Comparison of ENCODE assay signal across 8 cellular contexts in the genomic region with DNA sequence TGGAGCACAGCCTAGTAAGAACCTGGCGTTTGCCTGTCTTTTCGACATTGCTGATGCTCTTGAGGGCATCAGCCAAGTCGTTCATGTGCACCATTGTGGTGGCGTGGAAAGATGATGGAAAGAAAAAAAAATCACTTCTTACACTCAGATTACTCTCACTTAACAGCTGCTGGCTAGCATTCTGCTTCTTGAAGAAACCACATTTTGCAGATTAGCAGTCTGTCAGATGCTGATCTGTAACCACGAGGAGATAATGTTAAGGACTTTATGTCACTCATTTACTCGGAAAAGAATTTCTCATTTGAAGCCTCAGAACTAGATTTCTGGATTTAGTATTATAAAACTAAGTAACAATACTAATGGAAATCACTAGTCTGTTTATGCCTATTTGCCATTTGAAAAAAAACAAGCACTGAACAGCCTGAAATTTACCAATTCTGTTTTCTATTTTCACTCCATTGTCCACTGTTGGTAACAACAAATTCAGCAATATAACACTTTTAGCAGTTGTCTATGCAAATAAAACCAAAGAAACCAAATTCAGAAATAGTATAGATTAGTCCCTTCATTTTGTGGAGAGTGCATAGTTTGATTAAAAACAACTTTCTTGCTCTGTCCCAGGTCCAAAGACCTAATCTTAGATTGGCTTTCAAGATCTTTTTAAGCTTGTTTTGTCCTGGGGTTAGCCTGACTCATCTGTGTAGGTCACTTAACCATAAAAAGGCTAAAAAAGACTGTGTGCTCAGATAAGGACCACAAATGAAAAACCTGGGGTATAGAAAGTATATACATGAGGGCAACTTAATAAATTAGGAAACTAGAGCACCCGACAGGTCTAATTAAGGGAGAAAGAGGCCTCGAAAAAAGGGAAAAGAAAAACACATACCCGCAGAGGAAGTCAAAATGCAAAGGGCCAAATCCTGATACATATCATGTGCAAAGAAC.
DNase-seq lines count a peak whose midpoint lies in the region; ATAC-seq and TF ChIP-seq lines count a peak whose summit lies in the region.

No MANE protein-coding gene starts in this region.

- no peaks in the 10 kb centered on the region for H3K4me1 ChIP-seq in OCI-LY7 (ENCODE audit: insufficient read depth, low read length, poor library complexity, severe bottlenecking)
- peaks cover 16% of the 10 kb centered on the region for H3K4me1 ChIP-seq in parathyroid adenoma

- H3K9me3 ChIP-seq in OCI-LY7 (ENCODE audit: low read length) = no peaks in the 10 kb centered on the region
- no peaks in the 10 kb centered on the region for H3K9me3 ChIP-seq in parathyroid adenoma (ENCODE audit: control insufficient read depth, low read length)

- no peaks in the 10 kb centered on the region for H3K9me2 ChIP-seq in OCI-LY7 (ENCODE audit: insufficient read depth, low read length)

- ATAC-seq in GM18870 (IDR thresholded peaks at IDR 0.05; ENCODE audit: unreplicated experiment) (peak; percentile 80), HG02678 (IDR thresholded peaks at IDR 0.05; ENCODE audit: unreplicated experiment) (peak; percentile 84)

- H3K4me2 ChIP-seq in OCI-LY7 (ENCODE audit: low read length) (no peak overlapping the region), parathyroid adenoma (ENCODE audit: low read length) (peak overlapping the region; percentile 48)

- H4K20me1 ChIP-seq in OCI-LY7 (ENCODE audit: insufficient read depth, low read length) = no peaks in the 10 kb centered on the region

- intact Hi-C loops in OCI-LY7 (cut with micrococcal nuclease; ENCODE audit: unreplicated experiment) = no loop called here

- CTCF ChIA-PET in OCI-LY7 (lab: Charles Lee; ENCODE audit: unreplicated experiment) = no interaction called here

- TSS peak; percentile 16 for BruUV-seq in OCI-LY7 (replicated peaks; lab: Mats Ljungman, UMichigan)

- POLR2A ChIA-PET in OCI-LY7 (lab: Charles Lee) = interaction anchor here (0.7 kb wide), 1 partner anchor 214 kb away, joined by 4 read pairs; no protein-coding TSS in a partner anchor

- H3K36me3 ChIP-seq in OCI-LY7 (ENCODE audit: insufficient read depth, low read length) (peaks cover 21% of the 10 kb centered on the region), parathyroid adenoma (ENCODE audit: control insufficient read depth, insufficient read depth, low read length) (no peaks in the 10 kb centered on the region)

- DNase-seq in OCI-LY7 (ENCODE audit: low spot score) (no peak), NCI-H1694 (lab: John Stamatoyannopoulos, UW) (no peak), RPMI8226 (no peak), NCI-H345 treated with DMSO at 0.1 percent for 48 hours (lab: John Stamatoyannopoulos, UW; ENCODE audit: unreplicated experiment) (no peak)
- no peak for DNase-seq in activated CD8-positive, alpha-beta memory T cell treated with anti-CD3 and anti-CD28 coated beads, Interleukin-2, amount 50 U/mL, for 48 hours

- H2AFZ ChIP-seq in OCI-LY7 (ENCODE audit: low read length) (no peak overlapping the region), parathyroid adenoma (no peak overlapping the region)

- no peak overlapping the region for H3K9ac ChIP-seq in parathyroid adenoma

- H3K27me3 ChIP-seq in parathyroid adenoma (ENCODE audit: control insufficient read depth, insufficient read depth, low read length) = no peaks in the 10 kb centered on the region

- no peak for TF ChIP-seq CTCF in OCI-LY7 (conservative IDR thresholded peaks at IDR 0.05; ENCODE audit: low read length)
- TF ChIP-seq CTCF in parathyroid adenoma (IDR thresholded peaks at IDR 0.05) = no peak

- H3K27ac ChIP-seq in OCI-LY7 (ENCODE audit: low read depth, low read length, poor library complexity, severe bottlenecking) (no peak overlapping the region), parathyroid adenoma (peak overlapping the region; percentile 36)

- H3K79me2 ChIP-seq in OCI-LY7 (ENCODE audit: insufficient read depth, low read depth, low read length) (no peaks in the 10 kb centered on the region), parathyroid adenoma (peaks cover 4% of the 10 kb centered on the region)

- H3K4me3 ChIP-seq in OCI-LY7 (ENCODE audit: low read depth, low read length, poor library complexity, severe bottlenecking) (no peak overlapping the region), parathyroid adenoma (ENCODE audit: low read depth, low read length) (peak overlapping the region; percentile 20)
